8 cellular contexts compared by ENCODE assay signal in genomic region chr10:106711313-106711906, GRCh38.
DNase-seq lines count a peak whose midpoint lies in the region; ATAC-seq and TF ChIP-seq lines count a peak whose summit lies in the region.

No MANE protein-coding gene starts in this region.

- H3K9me3 Mint-ChIP-seq in GM23338 = peaks cover 5% of the 10 kb centered on the region; the same call in 1 of the 3 replicates
- H3K9me3 Mint-ChIP-seq in activated CD4-positive, alpha-beta memory T cell treated with anti-CD3 and anti-CD28 coated beads for 36 hours = peaks cover 5% of the 10 kb centered on the region

- H3K4me3 Mint-ChIP-seq in GM23338 = no peak overlapping the region
- no peak overlapping the region for H3K4me3 Mint-ChIP-seq in activated CD4-positive, alpha-beta memory T cell treated with anti-CD3 and anti-CD28 coated beads for 36 hours

- no peak overlapping the region for H3K9ac ChIP-seq in Karpas-422 (ENCODE audit: low read length)

- CTCF ChIA-PET in activated CD4-positive, alpha-beta memory T cell treated with anti-CD3 and anti-CD28 coated beads for 36 hours (lab: Charles Lee) = interaction anchor here (1.4 kb wide), 1 partner anchor 13 kb away, joined by 3 read pairs; no protein-coding TSS in a partner anchor

- H4K20me1 ChIP-seq in GM23338 (replicated peaks; ENCODE audit: insufficient read depth) (no peaks in the 10 kb centered on the region), Karpas-422 (ENCODE audit: insufficient read depth, low read depth, low read length) (no peaks in the 10 kb centered on the region)

- peak; percentile 40 for ATAC-seq in GM23338

- intact Hi-C loops in activated CD4-positive, alpha-beta memory T cell treated with anti-CD3 and anti-CD28 coated beads for 36 hours (cut with micrococcal nuclease) = no loop called here
- intact Hi-C loops in left ventricle myocardium inferior (cut with micrococcal nuclease) = no loop called here

- POLR2A ChIA-PET in activated CD4-positive, alpha-beta memory T cell treated with anti-CD3 and anti-CD28 coated beads for 36 hours (lab: Charles Lee) = no interaction called here

- peaks cover 26% of the 10 kb centered on the region for H3K4me1 Mint-ChIP-seq in GM23338
- H3K4me1 Mint-ChIP-seq in activated CD4-positive, alpha-beta memory T cell treated with anti-CD3 and anti-CD28 coated beads for 36 hours (ENCODE audit: low read depth) = no peaks in the 10 kb centered on the region

- H2AFZ ChIP-seq in GM23338 = no peak overlapping the region
- H2AFZ ChIP-seq in Karpas-422 (ENCODE audit: low read length) = no peak overlapping the region

- H3F3A ChIP-seq in GM23338 (replicated peaks; ENCODE audit: low read depth) = no peaks in the 10 kb centered on the region

- H3K9me3 ChIP-seq in Karpas-422 (ENCODE audit: low read length) (no peaks in the 10 kb centered on the region), left ventricle myocardium inferior (replicated peaks) (no peaks in the 10 kb centered on the region)

- H3K9me2 ChIP-seq in GM23338 (ENCODE audit: insufficient read depth) (peaks cover 7% of the 10 kb centered on the region; the same call in 1 of the 2 replicates), Karpas-422 (replicated peaks; ENCODE audit: insufficient read depth, low read length) (no peaks in the 10 kb centered on the region)

- H3K36me3 ChIP-seq in GM23338 (ENCODE audit: insufficient read depth) (no peaks in the 10 kb centered on the region), Karpas-422 (ENCODE audit: insufficient read depth, low read length) (no peaks in the 10 kb centered on the region), left ventricle myocardium inferior (no peaks in the 10 kb centered on the region)

- H3K27me3 Mint-ChIP-seq in GM23338 (ENCODE audit: insufficient read depth, low read depth, poor library complexity) = no peaks in the 10 kb centered on the region
- no peaks in the 10 kb centered on the region for H3K27me3 Mint-ChIP-seq in activated CD4-positive, alpha-beta memory T cell treated with anti-CD3 and anti-CD28 coated beads for 36 hours

- H3K27ac Mint-ChIP-seq in GM23338 = no peak overlapping the region
- no peak overlapping the region for H3K27ac Mint-ChIP-seq in activated CD4-positive, alpha-beta memory T cell treated with anti-CD3 and anti-CD28 coated beads for 36 hours

- no peak overlapping the region for H3K4me3 ChIP-seq in GM23338
- no peak overlapping the region for H3K4me3 ChIP-seq in Karpas-422 (ENCODE audit: low read length)
- H3K4me3 ChIP-seq in left ventricle myocardium inferior = no peak overlapping the region

- no peaks in the 10 kb centered on the region for H3K79me2 ChIP-seq in GM23338 (replicated peaks; ENCODE audit: insufficient read depth)
- H3K79me2 ChIP-seq in Karpas-422 (ENCODE audit: low read length) = no peaks in the 10 kb centered on the region

- H3K4me1 ChIP-seq in GM23338 (ENCODE audit: insufficient read depth) (peaks cover 22% of the 10 kb centered on the region), Karpas-422 (ENCODE audit: low read length) (no peaks in the 10 kb centered on the region), left ventricle myocardium inferior (no peaks in the 10 kb centered on the region)

- no peaks in the 10 kb centered on the region for H3K27me3 ChIP-seq in GM23338 (ENCODE audit: insufficient read depth)
- no peaks in the 10 kb centered on the region for H3K27me3 ChIP-seq in Karpas-422 (ENCODE audit: low read length)
- H3K27me3 ChIP-seq in left ventricle myocardium inferior (ENCODE audit: low read depth) = peaks cover 15% of the 10 kb centered on the region

- H3K27ac ChIP-seq in GM23338 (ENCODE audit: low read depth) (no peak overlapping the region), Karpas-422 (ENCODE audit: low read length) (no peak overlapping the region), left ventricle myocardium inferior (replicated peaks) (no peak overlapping the region)

- H3K36me3 Mint-ChIP-seq in GM23338 (ENCODE audit: low read depth) = peaks cover 9% of the 10 kb centered on the region
- H3K36me3 Mint-ChIP-seq in activated CD4-positive, alpha-beta memory T cell treated with anti-CD3 and anti-CD28 coated beads for 36 hours = no peaks in the 10 kb centered on the region

- H3K4me2 ChIP-seq in GM23338 = no peak overlapping the region
- H3K4me2 ChIP-seq in Karpas-422 (ENCODE audit: low read depth, low read length, poor library complexity, severe bottlenecking) = no peak overlapping the region

- peak; percentile 65 for DNase-seq in activated effector memory CD4-positive, alpha-beta T cell treated with anti-CD3 and anti-CD28 coated beads, Interleukin-2, amount 50 U/mL, for 16 hours
- no peak for DNase-seq in activated effector memory CD4-positive, alpha-beta T cell treated with Interleukin-2 at 50 U/mL for 16 hours
- DNase-seq in GM23338 (ENCODE audit: low spot score) (peak; percentile 82), Karpas-422 (peak; percentile 81), left ventricle myocardium inferior (peak; percentile 32), DMS79 treated with DMSO at 0.1 percent for 48 hours (lab: John Stamatoyannopoulos, UW) (no peak)
- peak; percentile 47 for DNase-seq in activated CD4-positive, alpha-beta memory T cell treated with anti-CD3 and anti-CD28 coated beads for 36 hours
- peak; percentile 11 to 30 (median 24) for DNase-seq in stimulated activated CD4-positive, alpha-beta T cell treated with anti-CD3 and anti-CD28 coated beads, Interleukin-12 subunit alpha, Interleukin-12 subunit beta, amount 100 ng/mL, for 48 hours (ENCODE audit: low read depth in 2 of 3, low spot score in 1 of 3)

- TF ChIP-seq CTCF in GM23338 (conservative IDR thresholded peaks at IDR 0.05; ENCODE audit: low read depth in 2 of 2) (peak; percentile 90 to 91), left ventricle myocardium inferior (IDR thresholded peaks at IDR 0.05; ENCODE audit: borderline replicate concordance) (peak; percentile 60)

TF ChIP-seq in GM23338, 12 proteins besides CTCF, POLR2A, EP300 and RAD21 (continues in another document):
- TF ChIP-seq POLR2AphosphoS5 (IDR thresholded peaks at IDR 0.05; ENCODE audit: low read depth) (no peak), ZNF462 (CRISPR knock-in tag; IDR thresholded peaks at IDR 0.05) (peak; percentile 76), STAT1 (IDR thresholded peaks at IDR 0.05; ENCODE audit: unreplicated experiment) (no peak), EZH2phosphoT487 (IDR thresholded peaks at IDR 0.05; ENCODE audit: unreplicated experiment) (no peak), CREB1 (CRISPR knock-in tag; IDR thresholded peaks at IDR 0.05; ENCODE audit: low read depth) (0 out of 2 replicates have a peak, but pooled peaks have one; percentile 14)

Comparison
In these comparisons a context has a peak if more than half of its experiments do, and no peak if none do; other contexts are left out.
1. DNase-seq: peak in activated effector memory CD4-positive, alpha-beta T cell treated with anti-CD3 and anti-CD28 coated beads, Interleukin-2, amount 50 U/mL, for 16 hours (single experiment), GM23338 (single experiment), Karpas-422 (single experiment), activated CD4-positive, alpha-beta memory T cell treated with anti-CD3 and anti-CD28 coated beads for 36 hours (single experiment), left ventricle myocardium inferior (single experiment) and stimulated activated CD4-positive, alpha-beta T cell treated with anti-CD3 and anti-CD28 coated beads, Interleukin-12 subunit alpha, Interleukin-12 subunit beta, amount 100 ng/mL, for 48 hours (3 of 3); none in activated effector memory CD4-positive, alpha-beta T cell treated with Interleukin-2 at 50 U/mL for 16 hours (single experiment) and DMS79 treated with DMSO at 0.1 percent for 48 hours (single experiment).